Comparison of ENCODE assay signal across 15 cellular contexts in genomic region chr1:161017756-161018630, GRCh38. TPM values are rescaled to one million over a fixed set of nuclear protein-coding genes. Genes with fewer than 3 reads are reported as not detected.
DNase-seq lines count a peak whose midpoint lies in the region; ATAC-seq lines count a peak whose summit lies in the region.
"Had no signal": no experiment of that assay in that cellular context is flagged by ENCODE, and none has a peak within 500 bp of the region (broad histone marks: within the 10 kb centered on the region; RNA-seq: fewer than 3 reads in every experiment).

No MANE protein-coding gene starts in this region.

- peaks cover 35% of the 10 kb centered on the region for H3K4me1 ChIP-seq in CD4-positive, CD25-positive, alpha-beta regulatory T cell (ENCODE audit: control insufficient read depth, insufficient read depth, low read length, poor library complexity, severe bottlenecking)
- peaks cover 19% of the 10 kb centered on the region for H3K4me1 ChIP-seq in NT2/D1 (ENCODE audit: insufficient read depth, insufficient read length)
- H3K4me1 ChIP-seq in endocrine pancreas (ENCODE audit: control insufficient read depth, insufficient read depth, low read length): peaks cover 5% of the 10 kb centered on the region
- peaks cover 13 to 17% of the 10 kb centered on the region in 2 donors for H3K4me1 ChIP-seq in muscle layer of duodenum (ENCODE audit: control insufficient read depth in 1 of 2, insufficient read depth in 2 of 2, low read length in 2 of 2)

- no peaks in the 10 kb centered on the region for H3K9me3 ChIP-seq in CD4-positive, CD25-positive, alpha-beta regulatory T cell (ENCODE audit: control insufficient read depth in 2 of 2, low read length in 2 of 2)
- H3K9me3 ChIP-seq in NT2/D1 (ENCODE audit: insufficient read depth, low read length) (no peaks in the 10 kb centered on the region), endocrine pancreas (ENCODE audit: control insufficient read depth, low read length) (no peaks in the 10 kb centered on the region), muscle layer of duodenum (ENCODE audit: control insufficient read depth in 1 of 2, low read length in 2 of 2) (no peaks in the 10 kb centered on the region)
- H3K9me3 ChIP-seq: SJSA1 had no signal

- no peak for ATAC-seq in CD4-positive, CD25-positive, alpha-beta regulatory T cell (ENCODE audit: low read depth in 2 of 2)
- no peak for ATAC-seq in HG03196 (IDR thresholded peaks at IDR 0.05; ENCODE audit: unreplicated experiment)
- no peak for ATAC-seq in HG03342 (IDR thresholded peaks at IDR 0.05; ENCODE audit: unreplicated experiment)
- ATAC-seq: activated CD4-positive, alpha-beta T cell treated with anti-CD3 and anti-CD28 coated beads for 36 hours had no signal

- no peaks in the 10 kb centered on the region for H3K36me3 Mint-ChIP-seq in CD4-positive, CD25-positive, alpha-beta regulatory T cell

- H3K27ac Mint-ChIP-seq in CD4-positive, CD25-positive, alpha-beta regulatory T cell: peak overlapping the region in 2 of 3 donors; percentile 48 to 58
- H3K27ac Mint-ChIP-seq: activated CD4-positive, alpha-beta T cell treated with anti-CD3 and anti-CD28 coated beads for 36 hours; activated naive CD4-positive, alpha-beta T cell treated with anti-CD3 and anti-CD28 coated beads, Interleukin-2, amount 10 ng/mL, durations not matched to agents 7 days and 5 days; nephron had no signal

- H3K27me3 Mint-ChIP-seq in CD4-positive, CD25-positive, alpha-beta regulatory T cell: peaks cover 8% of the 10 kb centered on the region
- H3K27me3 Mint-ChIP-seq: activated CD4-positive, alpha-beta T cell treated with anti-CD3 and anti-CD28 coated beads for 36 hours; stimulated activated naive CD8-positive, alpha-beta T cell treated with anti-CD3 and anti-CD28 coated beads, Interleukin-15, Interleukin-2, amounts not matched to agents 100 ng/mL and 50 ng/mL, for 24 hours had no signal

- H3K27me3 ChIP-seq in CD4-positive, CD25-positive, alpha-beta regulatory T cell (ENCODE audit: control insufficient read depth, insufficient read depth, low read length): no peaks in the 10 kb centered on the region
- H3K27me3 ChIP-seq in NT2/D1 (ENCODE audit: insufficient read depth, insufficient read length) (no peaks in the 10 kb centered on the region), endocrine pancreas (ENCODE audit: control insufficient read depth, insufficient read depth, low read length) (no peaks in the 10 kb centered on the region), muscle layer of duodenum (ENCODE audit: low read depth, low read length) (no peaks in the 10 kb centered on the region)

- no peaks in the 10 kb centered on the region for H3K36me3 ChIP-seq in CD4-positive, CD25-positive, alpha-beta regulatory T cell (ENCODE audit: control insufficient read depth, insufficient read depth, low read length)
- H3K36me3 ChIP-seq in NT2/D1 (ENCODE audit: insufficient read depth, insufficient read length, low read length): peaks cover 7% of the 10 kb centered on the region
- H3K36me3 ChIP-seq in endocrine pancreas (ENCODE audit: control insufficient read depth, insufficient read depth, low read length): no peaks in the 10 kb centered on the region
- no peaks in the 10 kb centered on the region for H3K36me3 ChIP-seq in muscle layer of duodenum (ENCODE audit: control insufficient read depth in 1 of 2, insufficient read depth in 2 of 2, low read length in 2 of 2)
- H3K36me3 ChIP-seq: SJSA1 had no signal

- no peak for DNase-seq in CD4-positive, CD25-positive, alpha-beta regulatory T cell
- DNase-seq in NT2/D1 (ENCODE audit: low read depth, low spot score): no peak
- no peak for DNase-seq in activated effector memory CD4-positive, alpha-beta T cell treated with anti-CD3 and anti-CD28 coated beads, Interleukin-2, amount 50 U/mL, for 16 hours
- DNase-seq in GOT3 (lab: John Stamatoyannopoulos, UW): no peak
- DNase-seq: activated CD4-positive, alpha-beta T cell treated with anti-CD3 and anti-CD28 coated beads for 36 hours; activated naive CD4-positive, alpha-beta T cell treated with anti-CD3 and anti-CD28 coated beads, Interleukin-2, amount 10 ng/mL, durations not matched to agents 7 days and 5 days; NCI-H510A had no signal

- H3K4me3 ChIP-seq in CD4-positive, CD25-positive, alpha-beta regulatory T cell (ENCODE audit: low read depth, low read length): no peak overlapping the region
- peak overlapping the region; percentile 99 for H3K4me3 ChIP-seq in NT2/D1 (ENCODE audit: insufficient read length, low read depth)
- no peak overlapping the region for H3K4me3 ChIP-seq in endocrine pancreas (ENCODE audit: control insufficient read depth, insufficient read depth, low read length)
- no peak overlapping the region for H3K4me3 ChIP-seq in muscle layer of duodenum (ENCODE audit: low read depth in 1 of 2, low read length in 2 of 2)
- H3K4me3 ChIP-seq: SJSA1 had no signal

- peak overlapping the region in 1 of 4 donors; percentile 69 for H3K4me3 Mint-ChIP-seq in CD4-positive, CD25-positive, alpha-beta regulatory T cell
- H3K4me3 Mint-ChIP-seq: activated CD4-positive, alpha-beta T cell treated with anti-CD3 and anti-CD28 coated beads for 36 hours; stimulated activated naive CD8-positive, alpha-beta T cell treated with anti-CD3 and anti-CD28 coated beads, Interleukin-15, Interleukin-2, amounts not matched to agents 100 ng/mL and 50 ng/mL, for 24 hours had no signal

- H3K4me1 Mint-ChIP-seq in CD4-positive, CD25-positive, alpha-beta regulatory T cell: peaks cover 11 to 47% (median 42%) of the 10 kb centered on the region in 4 donors

- H3K9ac ChIP-seq in NT2/D1 (ENCODE audit: insufficient read length, low read depth) (peak overlapping the region; percentile 69), endocrine pancreas (ENCODE audit: control insufficient read depth, insufficient read depth, low read length) (peak overlapping the region; percentile 43)

- H3K27ac ChIP-seq in CD4-positive, CD25-positive, alpha-beta regulatory T cell (ENCODE audit: insufficient read depth, low read length, poor library complexity, severe bottlenecking): no peak overlapping the region
- H3K27ac ChIP-seq in muscle layer of duodenum (ENCODE audit: low read length): peak overlapping the region; percentile 47
- H3K27ac ChIP-seq: SJSA1 had no signal

- no peaks in the 10 kb centered on the region for H3K9me3 Mint-ChIP-seq in CD4-positive, CD25-positive, alpha-beta regulatory T cell
- H3K9me3 Mint-ChIP-seq: activated naive CD4-positive, alpha-beta T cell treated with anti-CD3 and anti-CD28 coated beads, Interleukin-2, amount 10 ng/mL, durations not matched to agents 7 days and 5 days; nephron; stimulated activated naive CD8-positive, alpha-beta T cell treated with anti-CD3 and anti-CD28 coated beads, Interleukin-15, Interleukin-2, amounts not matched to agents 100 ng/mL and 50 ng/mL, for 24 hours had no signal

RNA-seq across cellular contexts. Expression of gene F11R, which starts 3.0 kb away (rescaled TPM):
- total RNA-seq in CD4-positive, CD25-positive, alpha-beta regulatory T cell: 18.4 TPM
- 10 to 100 TPM in 1 of 4 donors, 1 to 10 TPM in 3; 6.3 to 11.2 (median 7.9) TPM for polyA plus RNA-seq in CD4-positive, CD25-positive, alpha-beta regulatory T cell

RNA-seq across cellular contexts. Expression of gene TSTD1, which starts 20.8 kb away (rescaled TPM):
- 61.3 TPM for total RNA-seq in CD4-positive, CD25-positive, alpha-beta regulatory T cell
- 100 to 1,000 TPM; 340 to 451 (median 422) TPM for polyA plus RNA-seq in CD4-positive, CD25-positive, alpha-beta regulatory T cell

RNA-seq across cellular contexts. Expression of gene USF1, which starts 27.8 kb away (rescaled TPM):
- 102 TPM for total RNA-seq in CD4-positive, CD25-positive, alpha-beta regulatory T cell
- 1 to 10 TPM; 4.2 to 8.1 (median 6.1) TPM for polyA plus RNA-seq in CD4-positive, CD25-positive, alpha-beta regulatory T cell

RNA-seq across cellular contexts. Expression of gene ARHGAP30, which starts 51.7 kb away (rescaled TPM):
- 204 TPM for total RNA-seq in CD4-positive, CD25-positive, alpha-beta regulatory T cell
- 100 to 1,000 TPM; 144 to 159 (median 151) TPM for polyA plus RNA-seq in CD4-positive, CD25-positive, alpha-beta regulatory T cell
- total RNA-seq: H7, SJSA1 had no signal
